16 cellular contexts compared by ENCODE assay signal in genomic region chr22:49333206-49333605, GRCh38.
"Had no signal": no experiment of that assay in that cellular context is flagged by ENCODE, and none has a peak within 500 bp of the region (broad histone marks: within the 10 kb centered on the region; RNA-seq: fewer than 3 reads in every experiment).

No MANE protein-coding gene starts in this region.

- DNase-seq: activated CD4-positive, alpha-beta T cell treated with anti-CD3 and anti-CD28 coated beads for 36 hours; activated naive CD4-positive, alpha-beta T cell treated with anti-CD3 and anti-CD28 coated beads, Interleukin-2, amount 50 U/mL, for 16 hours; effector CD4-positive, alpha-beta T cell; esophagus squamous epithelium; nephron progenitor cell; ovary; SIG-M5; stimulated activated CD4-positive, alpha-beta T cell treated with anti-CD3 and anti-CD28 coated beads, Interleukin-4, amount 100 ng/mL, for 1 hour; stimulated activated naive CD4-positive, alpha-beta T cell treated with Interleukin-2 at 50 U/mL for 16 hours had no signal

- H3K27me3 ChIP-seq: cardiac muscle cell, hepatocyte, ovary, transverse colon had no signal

- FAIRE-seq: colon had no signal

- H3K27ac Mint-ChIP-seq: activated CD4-positive, alpha-beta T cell treated with anti-CD3 and anti-CD28 coated beads for 36 hours; activated CD8-positive, alpha-beta T cell treated with anti-CD3 and anti-CD28 coated beads, Interleukin-2, amount 10 ng/mL, durations not matched to agents 7 days and 5 days; activated T-helper 17 cell treated with anti-CD3 and anti-CD28 coated beads, Interleukin-2, amount 50 U/mL, for 72 hours; nephron progenitor cell; T-helper 1 cell treated with Interleukin-12 subunit alpha and Interleukin-12 subunit beta and Interleukin-4 antibody, amounts not matched to agents 30 μg/mL and 1 μg/mL, for 36 hours had no signal

- H3K9me3 ChIP-seq: ovary, transverse colon had no signal

- H3K4me1 ChIP-seq: esophagus squamous epithelium, transverse colon had no signal

- H3K4me1 Mint-ChIP-seq: activated CD4-positive, alpha-beta T cell treated with anti-CD3 and anti-CD28 coated beads for 36 hours; activated T-helper 17 cell treated with anti-CD3 and anti-CD28 coated beads, Interleukin-2, amount 50 U/mL, for 72 hours had no signal

- H3K27ac ChIP-seq: cardiac muscle cell, esophagus squamous epithelium, hepatocyte, ovary, transverse colon had no signal

- H3K4me3 Mint-ChIP-seq: activated CD4-positive, alpha-beta T cell treated with anti-CD3 and anti-CD28 coated beads for 36 hours; activated CD8-positive, alpha-beta T cell treated with anti-CD3 and anti-CD28 coated beads, Interleukin-2, amount 10 ng/mL, durations not matched to agents 7 days and 5 days; activated T-helper 17 cell treated with anti-CD3 and anti-CD28 coated beads, Interleukin-2, amount 50 U/mL, for 72 hours; nephron progenitor cell; T-helper 1 cell treated with Interleukin-12 subunit alpha and Interleukin-12 subunit beta and Interleukin-4 antibody, amounts not matched to agents 30 μg/mL and 1 μg/mL, for 36 hours had no signal

- H3K36me3 ChIP-seq: cardiac muscle cell, esophagus squamous epithelium, ovary, transverse colon had no signal

- H3K9me3 Mint-ChIP-seq: activated T-helper 17 cell treated with anti-CD3 and anti-CD28 coated beads, Interleukin-2, amount 50 U/mL, for 72 hours; T-helper 1 cell treated with Interleukin-12 subunit alpha and Interleukin-12 subunit beta and Interleukin-4 antibody, amounts not matched to agents 30 μg/mL and 1 μg/mL, for 36 hours had no signal

- H3K4me3 ChIP-seq: cardiac muscle cell, esophagus squamous epithelium, hepatocyte, ovary, transverse colon had no signal

- ATAC-seq: activated CD4-positive, alpha-beta T cell treated with anti-CD3 and anti-CD28 coated beads for 36 hours; activated CD8-positive, alpha-beta T cell treated with anti-CD3 and anti-CD28 coated beads, Interleukin-2, amount 10 ng/mL, durations not matched to agents 7 days and 5 days; activated T-helper 17 cell treated with anti-CD3 and anti-CD28 coated beads, Interleukin-2, amount 50 U/mL, for 72 hours had no signal
